ENCODE assay signal across 20 cellular contexts in genomic region chr4:153327247-153327646, GRCh38. TPM values are rescaled to one million over a fixed set of nuclear protein-coding genes. Genes with fewer than 3 reads are reported as not detected.
A peak's percentile ranks its signal among the peaks of the same experiment; 100 is the strongest.
DNase-seq lines count a peak whose midpoint lies in the region; ATAC-seq, FAIRE-seq and TF ChIP-seq lines count a peak whose summit lies in the region.
"Had no signal": no experiment of that assay in that cellular context is flagged by ENCODE, and none has a peak within 500 bp of the region (broad histone marks: within the 10 kb centered on the region; RNA-seq: fewer than 3 reads in every experiment).

No MANE protein-coding gene starts in this region.

- no peak overlapping the region for H2BK5ac ChIP-seq in neuronal stem cell (ENCODE audit: low read length)

- H2BK12ac ChIP-seq in neuronal stem cell (ENCODE audit: low read length): no peak overlapping the region

- H3K4ac ChIP-seq in neuronal stem cell (ENCODE audit: low read length): no peak overlapping the region

- in situ Hi-C loops in K562 (cut with MboI): loop anchor here (10.0 kb wide), 1 partner anchor 182 kb away; no protein-coding TSS in a partner anchor

- POLR2A ChIA-PET in K562 (lab: Yijun Ruan, JAX): no interaction called here

- TF ChIP-seq EP300 in K562 (IDR thresholded peaks at IDR 0.05; ENCODE audit: low read length): no peak

- H2BK15ac ChIP-seq in neuronal stem cell (ENCODE audit: low read length): no peak overlapping the region

- intact Hi-C loops in CD14-positive monocyte (cut with micrococcal nuclease) (no loop called here), K562 (cut with micrococcal nuclease) (loop anchor here (10.0 kb wide), 1 partner anchor 472 kb away; no protein-coding TSS in a partner anchor)

- no peaks in the 10 kb centered on the region for H3K9me3 ChIP-seq in K562 (replicated peaks; ENCODE audit: control insufficient read depth, insufficient read depth, low read depth, low read length)
- H3K9me3 ChIP-seq in neuronal stem cell (replicated peaks in 1 of 2; ENCODE audit: control insufficient read depth in 2 of 2, insufficient read depth in 1 of 2, low read depth in 1 of 2, low read length in 2 of 2): no peaks in the 10 kb centered on the region

- TF ChIP-seq POLR2A in K562 (conservative IDR thresholded peaks at IDR 0.05): no peak

- no peaks in the 10 kb centered on the region for H4K20me1 ChIP-seq in K562 (replicated peaks; ENCODE audit: control insufficient read depth, insufficient read depth, low read length)

- peak overlapping the region; percentile 52 to 62 for H3K4me3 Mint-ChIP-seq in CD14-positive monocyte
- H3K4me3 Mint-ChIP-seq: CD4-positive, CD25-positive, alpha-beta regulatory T cell; T-cell had no signal

- peak; percentile 69 for ATAC-seq in GM19351 (IDR thresholded peaks at IDR 0.05; ENCODE audit: unreplicated experiment)
- peak; percentile 74 for ATAC-seq in HG02870 (IDR thresholded peaks at IDR 0.05; ENCODE audit: unreplicated experiment)
- ATAC-seq in K562: no peak
- ATAC-seq: Panc1, Right ventricle myocardium inferior, T-cell had no signal

- H3K9me1 ChIP-seq in K562 (ENCODE audit: control insufficient read depth, insufficient read depth, low read length): no peaks in the 10 kb centered on the region

- H3K4me1 Mint-ChIP-seq in CD14-positive monocyte: peaks cover 5% of the 10 kb centered on the region
- H3K4me1 Mint-ChIP-seq: CD4-positive, CD25-positive, alpha-beta regulatory T cell had no signal

- no peak overlapping the region for H3K23ac ChIP-seq in neuronal stem cell (ENCODE audit: low read depth, low read length, poor library complexity)

- no peaks in the 10 kb centered on the region for H3K79me2 ChIP-seq in K562 (ENCODE audit: control insufficient read depth, insufficient read depth, low read length)

- H2AFZ ChIP-seq in K562 (ENCODE audit: low read depth, low read length) (no peak overlapping the region), neuronal stem cell (ENCODE audit: low read length) (no peak overlapping the region)

- no peak for FAIRE-seq in K562 (lab: Jason Lieb, UNC)
- FAIRE-seq: G401.6, H1, HTR-8/SVneo had no signal

- no peak overlapping the region for H3K27ac Mint-ChIP-seq in CD14-positive monocyte
- H3K27ac Mint-ChIP-seq: CD4-positive, CD25-positive, alpha-beta regulatory T cell; T-cell had no signal

- H3K27me3 ChIP-seq in K562 (ENCODE audit: control insufficient read depth in 2 of 2, insufficient read depth in 2 of 2, low read length in 2 of 2) (peaks cover 9 to 11% of the 10 kb centered on the region in 2 experiments; a peak in 3 of 5 replicates), neuronal stem cell (ENCODE audit: control insufficient read depth in 3 of 3, insufficient read depth in 3 of 3, low read depth in 1 of 3, low read length in 3 of 3) (no peaks in the 10 kb centered on the region)

- H3K36me3 ChIP-seq in K562 (ENCODE audit: control insufficient read depth, insufficient read depth, low read length) (no peaks in the 10 kb centered on the region), neuronal stem cell (replicated peaks in 1 of 2; ENCODE audit: control insufficient read depth in 2 of 2, insufficient read depth in 2 of 2, low read length in 2 of 2) (peaks cover 2 to 100% of the 10 kb centered on the region in 2 donors)

- no peak overlapping the region for H3K27ac ChIP-seq in K562 (ENCODE audit: extremely low read depth, low read depth, low read length)
- no peak overlapping the region for H3K27ac ChIP-seq in neuronal stem cell (replicated peaks; ENCODE audit: low read length)
- H3K27ac ChIP-seq: SK-N-MC had no signal

- no peaks in the 10 kb centered on the region for H3K36me3 Mint-ChIP-seq in CD14-positive monocyte
- H3K36me3 Mint-ChIP-seq: T-cell had no signal

- no peak overlapping the region for H3K9ac ChIP-seq in K562 (ENCODE audit: insufficient read depth in 1 of 2, low read depth in 2 of 2, low read length in 2 of 2)
- no peak overlapping the region for H3K9ac ChIP-seq in neuronal stem cell (ENCODE audit: low read depth, low read length, poor library complexity)

- no peaks in the 10 kb centered on the region for H3K9me3 Mint-ChIP-seq in CD14-positive monocyte
- H3K9me3 Mint-ChIP-seq: CD4-positive, CD25-positive, alpha-beta regulatory T cell; T-cell had no signal

- H3K14ac ChIP-seq in neuronal stem cell (ENCODE audit: low read length): no peak overlapping the region

- no peak overlapping the region for H2BK120ac ChIP-seq in neuronal stem cell (ENCODE audit: low read depth, low read length)

- TF ChIP-seq RAD21 in K562 (CRISPR knock-in tag; conservative IDR thresholded peaks at IDR 0.05 in 1 of 2, IDR thresholded peaks at IDR 0.05 in 1 of 2): no peak

- no peak overlapping the region for H3K18ac ChIP-seq in neuronal stem cell (ENCODE audit: low read length)

- WGBS in K562 (ENCODE audit: insufficient coverage, low coverage, missing lambda C conversion rate): 26% methylated on average over 1 of the region's 1 CpG
- no CpG with 5 or more reads among the region's 1 CpG for WGBS in neuronal stem cell (ENCODE audit: extremely low coverage in 2 of 2, insufficient read length in 2 of 2, insufficient replicate concordance in 1 of 2), 2 donors

- H3K79me1 ChIP-seq in neuronal stem cell (ENCODE audit: low read depth, low read length): no peaks in the 10 kb centered on the region

- no peak overlapping the region for H3K4me2 ChIP-seq in K562 (ENCODE audit: insufficient read depth, low read length)
- no peak overlapping the region for H3K4me2 ChIP-seq in neuronal stem cell (ENCODE audit: insufficient read depth, low read length, poor library complexity, severe bottlenecking)

- H4K91ac ChIP-seq in neuronal stem cell (ENCODE audit: low read depth, low read length, poor library complexity): no peak overlapping the region

- H4K8ac ChIP-seq in neuronal stem cell (ENCODE audit: low read depth, low read length): no peak overlapping the region

- H3K4me3 ChIP-seq in K562: no peak overlapping the region
- no peak overlapping the region for H3K4me3 ChIP-seq in neuronal stem cell (ENCODE audit: low read length in 2 of 2)
- H3K4me3 ChIP-seq: SK-N-MC had no signal

- TF ChIP-seq CTCF in CD14-positive monocyte (IDR thresholded peaks at IDR 0.05) (no peak), K562 (IDR thresholded peaks at IDR 0.05 in 2 of 3, conservative IDR thresholded peaks at IDR 0.05 in 1 of 3; ENCODE audit: insufficient read depth in 2 of 3, low read depth in 1 of 3, low read length in 3 of 3) (no peak)

- DNase-seq in CD14-positive monocyte (ENCODE audit: low spot score) (no peak), K562 (ENCODE audit: extremely low read depth in 1 of 4, low spot score in 3 of 4) (no peak), foreskin melanocyte (no peak), neuronal stem cell (ENCODE audit: low spot score) (no peak), AG08396 (ENCODE audit: low spot score) (no peak), ureter (ENCODE audit: low spot score) (no peak)
- DNase-seq: CD4-positive, CD25-positive, alpha-beta regulatory T cell; DMS79; NCI-H1436 treated with DMSO at 0.1 percent for 48 hours; NCI-H226; NCI-H69; T-cell had no signal

- peaks cover 0 to 2% (median 1%) of the 10 kb centered on the region in 3 donors for H3K27me3 Mint-ChIP-seq in CD14-positive monocyte (ENCODE audit: low read depth in 3 of 3)
- H3K27me3 Mint-ChIP-seq: T-cell had no signal

- CTCF ChIA-PET in K562 (lab: Yijun Ruan, JAX; ENCODE audit: low intra/inter-chr PET ratio): interaction anchor here (0.7 kb wide), 2 partner anchors 9 to 1005 kb away, joined by 3 to 6 read pairs; no protein-coding TSS in a partner anchor

- H3K4me1 ChIP-seq in K562 (replicated peaks in 1 of 2; ENCODE audit: control insufficient read depth in 2 of 2, insufficient read depth in 2 of 2, low read length in 2 of 2) (no peaks in the 10 kb centered on the region), neuronal stem cell (ENCODE audit: control insufficient read depth in 2 of 2, insufficient read depth in 1 of 2, low read depth in 1 of 2, low read length in 2 of 2) (no peaks in the 10 kb centered on the region)

- H2AK5ac ChIP-seq in neuronal stem cell (ENCODE audit: low read depth, low read length): no peak overlapping the region

- BruUV-seq in K562 (replicated peaks; lab: Mats Ljungman, UMichigan): no TSS peak

TF ChIP-seq in K562, 482 proteins besides CTCF, POLR2A, EP300 and RAD21:
- TF ChIP-seq ZNF316 (IDR thresholded peaks at IDR 0.05) (peak; percentile 21; the same call in 1 of the 2 replicates), TFAM (CRISPR knock-in tag; conservative IDR thresholded peaks at IDR 0.05) (no peak)

RNA-seq across cellular contexts. Expression of gene MND1, which starts 17.2 kb away (rescaled TPM):
- not detected for polyA plus RNA-seq in CD14-positive monocyte
- total RNA-seq in K562 (2011; cell fraction: chromatin; rRNA removed; ENCODE audit: low replicate concordance): 9.7 and 28.6 TPM in 2 replicates
- total RNA-seq in K562 (2011; cell fraction: nucleolus; rRNA removed): 3.0 and 4.3 TPM in 2 replicates
- 10.0 and 12.1 TPM in 2 replicates for total RNA-seq in K562 (2011; cell fraction: nucleoplasm; rRNA removed)
- 43.9 and 46.4 TPM in 2 replicates for total RNA-seq in K562 (2014; rRNA removed)
- total RNA-seq in K562 (2014; rRNA removed; fragmentation: Illumina TruSeq; extraction: Trizol): 65.0 and 74.6 TPM in 2 replicates
- total RNA-seq in K562 (2015; rRNA removed; fragmentation: Illumina TruSeq; extraction: Trizol): 52.4 and 55.4 TPM in 2 replicates
- total RNA-seq in K562 (2021): 38.9 and 39.0 TPM in 2 replicates
- 25.9 and 35.3 TPM in 2 replicates for polyA plus RNA-seq in K562 (2011; rRNA removed)
- 1.6 and 7.7 TPM in 2 replicates for polyA plus RNA-seq in K562 (2011; cell fraction: cytosol; rRNA removed)
- polyA plus RNA-seq in K562 (2011; cell fraction: nucleus; rRNA removed): 4.1 and 7.2 TPM in 2 replicates
- 39.1 and 55.6 TPM in 2 replicates for polyA plus RNA-seq in K562 (2012)
- 78.2 and 94.1 TPM in 2 replicates for polyA plus RNA-seq in K562 (2014; fragmentation: Illumina TruSeq; extraction: Trizol)
- polyA plus RNA-seq in K562 (2014; fragmentation: Nextera tagmentation; extraction: Ambion mirVana): 10 to 100 TPM; 59.9 to 74.8 TPM
- 54.5 and 74.2 TPM in 2 replicates for polyA plus RNA-seq in K562 (2014; rRNA removed)
- 34.8 and 51.6 TPM in 2 replicates for polyA minus RNA-seq in K562 (2011; rRNA and poly(A)+ RNA removed)
- polyA minus RNA-seq in K562 (2011; cell fraction: cytosol; rRNA and poly(A)+ RNA removed): 12.6 and 14.8 TPM in 2 replicates
- 6.2 and 19.0 TPM in 2 replicates for polyA minus RNA-seq in K562 (2011; cell fraction: nucleus; rRNA and poly(A)+ RNA removed)
- 45.7 TPM for polyA plus RNA-seq in neuronal stem cell (2013, experiment 1 of 2)
- 51.7 TPM for polyA plus RNA-seq in neuronal stem cell (2013, experiment 2 of 2)
- not detected for total RNA-seq in ureter
